Comparison of ENCODE assay signal across 8 cellular contexts in genomic region chr12:111313833-111314259, GRCh38. TPM values are rescaled to one million over a fixed set of nuclear protein-coding genes. Genes with fewer than 3 reads are reported as not detected.
DNase-seq lines count a peak whose midpoint lies in the region; ATAC-seq and TF ChIP-seq lines count a peak whose summit lies in the region.

No MANE protein-coding gene starts in this region.

- intact Hi-C loops in left ventricle myocardium inferior (cut with micrococcal nuclease), result loop anchor here (10.0 kb wide), 1 partner anchor 379 kb away; no protein-coding TSS in a partner anchor

- H3K27ac Mint-ChIP-seq in T-cell, result no peak overlapping the region

- no peaks in the 10 kb centered on the region for H3K9me3 ChIP-seq in left ventricle myocardium inferior (replicated peaks)

- H3K36me3 ChIP-seq in left ventricle myocardium inferior, result no peaks in the 10 kb centered on the region

- H3K27me3 ChIP-seq in left ventricle myocardium inferior (ENCODE audit: low read depth), result peaks cover 46% of the 10 kb centered on the region

- H3K4me3 Mint-ChIP-seq in T-cell, result no peak overlapping the region

- TF ChIP-seq CTCF in NB4 (IDR thresholded peaks at IDR 0.05; ENCODE audit: low read depth, low read length), result peak; percentile 99
- peak; percentile 94 for TF ChIP-seq CTCF in left ventricle myocardium inferior (IDR thresholded peaks at IDR 0.05; ENCODE audit: borderline replicate concordance)

- peaks cover 5 to 12% of the 10 kb centered on the region in 2 donors for H3K27me3 Mint-ChIP-seq in T-cell

- POLR2A ChIA-PET in T-cell (lab: Charles Lee), result no interaction called here

- ATAC-seq in T-cell (replicated peaks in 1 of 4) (peak; percentile 53 to 63 (median 58)), HG03521 (IDR thresholded peaks at IDR 0.05; ENCODE audit: unreplicated experiment) (no peak), HG02840 (IDR thresholded peaks at IDR 0.05; ENCODE audit: low FRiP score, unreplicated experiment) (no peak)

- H3K4me1 ChIP-seq in left ventricle myocardium inferior, result no peaks in the 10 kb centered on the region

- CTCF ChIA-PET in T-cell (lab: Charles Lee), result interaction anchor here (0.6 to 0.8 kb wide), 4 partner anchors 156 to 1321 kb away, joined by 3 to 9 read pairs (median 6); no protein-coding TSS in a partner anchor

- no peaks in the 10 kb centered on the region for H3K9me3 Mint-ChIP-seq in T-cell

- TF ChIP-seq POLR2A in NB4 (IDR thresholded peaks at IDR 0.05; ENCODE audit: extremely low read depth, insufficient read length), result no peak

- no peaks in the 10 kb centered on the region for H3K36me3 Mint-ChIP-seq in T-cell

- in situ Hi-C loops in G401 (cut with HindIII; ENCODE audit: low sequenced_read_pairs), result no loop called here

- H3K27ac ChIP-seq in left ventricle myocardium inferior (replicated peaks), result no peak overlapping the region

- DNase-seq in G401 (ENCODE audit: low spot score) (peak; percentile 74), NB4 (ENCODE audit: low read depth) (peak; percentile 88), T-cell (peak; percentile 19 to 75 (median 62)), amniotic epithelial cell (ENCODE audit: low read depth) (peak; percentile 51), left ventricle myocardium inferior (peak; percentile 67), retina (peak; percentile 89)

- H3K4me3 ChIP-seq in NB4 (ENCODE audit: low read depth, low read length) (no peak overlapping the region), left ventricle myocardium inferior (no peak overlapping the region)

- H3K4me1 Mint-ChIP-seq in T-cell, result peaks cover 8 to 15% (median 10%) of the 10 kb centered on the region in 3 donors

RNA-seq across cellular contexts. Expression of gene PHETA1, which starts 55.0 kb away (rescaled TPM):
- total RNA-seq in G401 (2014; rRNA removed; shearing (Covaris generic)), result 10.3 and 16.9 TPM in 2 replicates
- 1 to 10 TPM; 1.4 to 6.2 (median 5.4) TPM for total RNA-seq in T-cell
- 29.8 TPM for total RNA-seq in left ventricle myocardium inferior

Comparison
In these comparisons a context has a peak if more than half of its experiments do, and no peak if none do; other contexts are left out.
1. ATAC-seq: peak in T-cell (4 of 4); none in HG03521 (single experiment) and HG02840 (single experiment).
2. Peak in every context shown above with its lines, with median percentiles within 50 percentile points of each other: DNase-seq.